ENCODE assay signal across 17 cellular contexts in the genomic region with DNA sequence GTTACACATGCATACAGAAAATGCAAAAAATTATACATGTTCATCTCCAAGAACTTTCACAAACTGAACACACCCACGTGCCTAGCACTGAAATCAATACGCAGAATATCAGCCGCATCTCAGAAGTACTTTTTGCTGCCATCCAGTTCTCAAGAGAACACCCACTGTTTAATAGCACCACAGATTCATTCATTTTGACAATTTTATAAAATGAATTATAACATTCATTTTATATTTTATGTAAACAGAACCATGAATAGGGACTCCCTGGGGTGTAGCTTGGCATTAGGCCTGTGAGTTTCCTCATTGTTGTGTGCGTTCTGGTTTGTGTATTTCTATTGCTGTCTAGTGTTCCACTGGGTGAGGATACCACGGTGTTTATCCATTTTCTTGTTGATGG.
"Had no signal": no experiment of that assay in that cellular context is flagged by ENCODE, and none has a peak within 500 bp of the region (broad histone marks: within the 10 kb centered on the region; RNA-seq: fewer than 3 reads in every experiment).

No MANE protein-coding gene starts in this region.

- ATAC-seq: activated T-cell treated with anti-CD3 and anti-CD28 coated beads, Interleukin-2, amount 50 U/mL, for 72 hours; gastrocnemius medialis; left lobe of liver; natural killer cell treated with Interleukin-12 subunit alpha and Interleukin-12 subunit beta and Interleukin-15 and Interleukin-18, amount 100 ng/mL, for 72 hours; sciatic nerve; stimulated activated effector memory CD8-positive, alpha-beta T cell treated with anti-CD3 and anti-CD28 coated beads, Interleukin-12 subunit alpha, Interleukin-12 subunit beta, amount 100 ng/mL, for 72 hours had no signal

- H3K4me3 ChIP-seq: ascending aorta, gastrocnemius medialis, lung, testis had no signal

- H3K9me3 ChIP-seq: ascending aorta, testis had no signal

- H3K27ac ChIP-seq: ascending aorta, gastrocnemius medialis, testis, VCaP had no signal

- H3K36me3 ChIP-seq: ascending aorta, gastrocnemius medialis had no signal

- H3K27me3 ChIP-seq: ascending aorta, gastrocnemius medialis, testis had no signal

- H3K4me1 ChIP-seq: ascending aorta, gastrocnemius medialis, testis had no signal

- DNase-seq: activated CD4-positive, CD25-positive, alpha-beta regulatory T cell treated with anti-CD3 and anti-CD28 coated beads, Interleukin-2, amount 50 U/mL, for 72 hours; activated effector memory CD4-positive, alpha-beta T cell treated with anti-CD3 and anti-CD28 coated beads, Interleukin-2, amount 50 U/mL, for 16 hours; activated naive CD4-positive, alpha-beta T cell treated with anti-CD3 and anti-CD28 coated beads, Interleukin-2, amount 50 U/mL, for 16 hours; activated T-cell treated with anti-CD3 and anti-CD28 coated beads, Interleukin-2, amount 50 U/mL, for 72 hours; cortex of kidney; gastrocnemius medialis; head of caudate nucleus; kidney; stimulated activated CD4-positive, alpha-beta T cell treated with anti-CD3 and anti-CD28 coated beads, Interleukin-4, amount 100 ng/mL, for 24 hours; testis had no signal
